1 cellular context compared by ENCODE assay signal in the genomic region with DNA sequence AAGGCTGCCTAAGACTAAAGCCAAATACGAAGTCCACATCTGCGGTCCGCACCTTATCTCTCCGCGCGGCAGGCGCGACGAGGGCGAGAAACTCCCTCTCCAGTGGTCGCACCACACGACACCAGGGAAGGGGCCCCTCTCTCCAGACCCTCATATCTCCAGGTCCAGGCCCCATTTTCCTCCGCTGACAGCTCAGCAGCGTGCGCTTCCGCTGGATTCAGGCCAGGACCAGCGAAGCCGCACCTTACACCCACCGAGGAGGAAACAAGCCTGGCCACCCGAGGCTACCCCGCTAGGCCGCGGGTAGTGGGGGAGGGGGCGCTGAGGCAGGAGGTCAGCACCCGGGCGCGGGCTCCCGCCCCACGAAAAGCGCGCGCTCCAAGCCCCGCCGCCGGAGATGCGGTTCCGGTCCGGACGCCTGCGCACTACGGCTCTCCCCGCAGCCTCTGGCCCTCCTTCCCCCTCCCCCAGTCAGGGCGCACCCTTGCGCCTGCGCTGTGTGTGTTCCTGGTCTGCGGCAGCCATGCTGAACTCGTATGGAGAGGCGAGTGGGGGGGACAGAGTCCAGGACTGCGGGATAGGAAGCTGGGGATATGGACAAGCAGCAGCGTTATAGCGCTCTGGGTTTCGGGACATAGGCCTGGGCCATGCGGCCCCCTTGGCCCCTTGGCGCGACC.
TF ChIP-seq lines count a peak whose summit lies in the region.

A gene (plus strand): TSS at position 502 of the 677 bp plus-strand sequence. CDS start 4,305 bp downstream, outside the sequence.

TF ChIP-seq in HCT116, 20 proteins besides CTCF, POLR2A, EP300 and RAD21 (continued from another document):
- TF ChIP-seq, protein P1, sequence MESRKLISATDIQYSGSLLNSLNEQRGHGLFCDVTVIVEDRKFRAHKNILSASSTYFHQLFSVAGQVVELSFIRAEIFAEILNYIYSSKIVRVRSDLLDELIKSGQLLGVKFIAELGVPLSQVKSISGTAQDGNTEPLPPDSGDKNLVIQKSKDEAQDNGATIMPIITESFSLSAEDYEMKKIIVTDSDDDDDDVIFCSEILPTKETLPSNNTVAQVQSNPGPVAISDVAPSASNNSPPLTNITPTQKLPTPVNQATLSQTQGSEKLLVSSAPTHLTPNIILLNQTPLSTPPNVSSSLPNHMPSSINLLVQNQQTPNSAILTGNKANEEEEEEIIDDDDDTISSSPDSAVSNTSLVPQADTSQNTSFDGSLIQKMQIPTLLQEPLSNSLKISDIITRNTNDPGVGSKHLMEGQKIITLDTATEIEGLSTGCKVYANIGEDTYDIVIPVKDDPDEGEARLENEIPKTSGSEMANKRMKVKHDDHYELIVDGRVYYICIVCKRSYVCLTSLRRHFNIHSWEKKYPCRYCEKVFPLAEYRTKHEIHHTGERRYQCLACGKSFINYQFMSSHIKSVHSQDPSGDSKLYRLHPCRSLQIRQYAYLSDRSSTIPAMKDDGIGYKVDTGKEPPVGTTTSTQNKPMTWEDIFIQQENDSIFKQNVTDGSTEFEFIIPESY (IDR thresholded peaks at IDR 0.05; ENCODE audit: extremely low read depth, insufficient replicate concordance, low read length), result no peak
- no peak for TF ChIP-seq SRF (IDR thresholded peaks at IDR 0.05; ENCODE audit: low read depth)
- TF ChIP-seq, protein P2, sequence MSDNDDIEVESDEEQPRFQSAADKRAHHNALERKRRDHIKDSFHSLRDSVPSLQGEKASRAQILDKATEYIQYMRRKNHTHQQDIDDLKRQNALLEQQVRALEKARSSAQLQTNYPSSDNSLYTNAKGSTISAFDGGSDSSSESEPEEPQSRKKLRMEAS (IDR thresholded peaks at IDR 0.05), result no peak
- no peak for TF ChIP-seq EZH2 (IDR thresholded peaks at IDR 0.05)
- no peak for TF ChIP-seq EGR1 (IDR thresholded peaks at IDR 0.05; ENCODE audit: low read depth)
- TF ChIP-seq SIN3A (IDR thresholded peaks at IDR 0.05; ENCODE audit: low read depth), result no peak
- TF ChIP-seq YY1 (IDR thresholded peaks at IDR 0.05; ENCODE audit: extremely low read depth, insufficient replicate concordance, low read depth, low read length), result peak; percentile 88
- peak; percentile 88 for TF ChIP-seq ZFX (IDR thresholded peaks at IDR 0.05)
- no peak for TF ChIP-seq CBX3 (IDR thresholded peaks at IDR 0.05; ENCODE audit: low read depth)
- TF ChIP-seq ZNF274 (IDR thresholded peaks at IDR 0.05; ENCODE audit: low read depth, low read length), result no peak
- TF ChIP-seq, protein P3, sequence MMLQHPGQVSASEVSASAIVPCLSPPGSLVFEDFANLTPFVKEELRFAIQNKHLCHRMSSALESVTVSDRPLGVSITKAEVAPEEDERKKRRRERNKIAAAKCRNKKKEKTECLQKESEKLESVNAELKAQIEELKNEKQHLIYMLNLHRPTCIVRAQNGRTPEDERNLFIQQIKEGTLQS (IDR thresholded peaks at IDR 0.05), result no peak
- TF ChIP-seq FOSL1 (IDR thresholded peaks at IDR 0.05; ENCODE audit: low read depth), result no peak
- no peak for TF ChIP-seq EZH2phosphoT487 (IDR thresholded peaks at IDR 0.05; ENCODE audit: borderline replicate concordance)
- peak; percentile 57 for TF ChIP-seq POLR2AphosphoS5 (IDR thresholded peaks at IDR 0.05; ENCODE audit: low read depth, low read length)
- TF ChIP-seq CEBPB (IDR thresholded peaks at IDR 0.05; ENCODE audit: low read depth), result no peak
- TF ChIP-seq TCF7L2 (IDR thresholded peaks at IDR 0.05; ENCODE audit: borderline replicate concordance, extremely low read depth, insufficient read depth, insufficient read length), result no peak
